8 cellular contexts compared by ENCODE assay signal in genomic region chr2:227479865-227480475, GRCh38. TPM values are rescaled to one million over a fixed set of nuclear protein-coding genes. Genes with fewer than 3 reads are reported as not detected.
DNase-seq lines count a peak whose midpoint lies in the region; ATAC-seq and TF ChIP-seq lines count a peak whose summit lies in the region.

No MANE protein-coding gene starts in this region.

- no peak for TF ChIP-seq POLR2A in ovary (IDR thresholded peaks at IDR 0.05)
- no peak for TF ChIP-seq POLR2A in sigmoid colon (IDR thresholded peaks at IDR 0.05)

- DNase-seq in CD1c-positive myeloid dendritic cell (ENCODE audit: extremely low spot score) (peak; percentile 31), LHCN-M2 (ENCODE audit: low read depth) (peak; percentile 63), ovary (no peak), sigmoid colon (no peak), HuH-7 (ENCODE audit: low spot score) (no peak)

- no peaks in the 10 kb centered on the region for H3K27me3 Mint-ChIP-seq in brain
- no peaks in the 10 kb centered on the region for H3K27me3 Mint-ChIP-seq in nephron (ENCODE audit: low read depth)

- H3K4me1 Mint-ChIP-seq in brain, result peaks cover 62% of the 10 kb centered on the region
- peaks cover 21% of the 10 kb centered on the region for H3K4me1 Mint-ChIP-seq in nephron

- H3K4me1 ChIP-seq in ovary (ENCODE audit: insufficient read depth), result peaks cover 2% of the 10 kb centered on the region
- H3K4me1 ChIP-seq in sigmoid colon, result peaks cover 0 to 60% (median 35%) of the 10 kb centered on the region in 4 donors

- no peak overlapping the region for H3K4me3 ChIP-seq in ovary
- H3K4me3 ChIP-seq in sigmoid colon, result no peak overlapping the region

- peak; percentile 28 for ATAC-seq in GM19043 (IDR thresholded peaks at IDR 0.05; ENCODE audit: low read depth, unreplicated experiment)

- TF ChIP-seq EP300 in ovary (IDR thresholded peaks at IDR 0.05), result no peak
- no peak for TF ChIP-seq EP300 in sigmoid colon (IDR thresholded peaks at IDR 0.05)

- H3K27ac ChIP-seq in ovary, result no peak overlapping the region
- no peak overlapping the region for H3K27ac ChIP-seq in sigmoid colon

- no peaks in the 10 kb centered on the region for H3K27me3 ChIP-seq in ovary
- H3K27me3 ChIP-seq in sigmoid colon, result no peaks in the 10 kb centered on the region

- H3K9me3 Mint-ChIP-seq in brain (peaks cover 0 to 12% (median 4%) of the 10 kb centered on the region in 5 experiments), nephron (no peaks in the 10 kb centered on the region)

- H3K4me3 Mint-ChIP-seq in brain (no peak overlapping the region), nephron (no peak overlapping the region)

- TF ChIP-seq CTCF in brain (conservative IDR thresholded peaks at IDR 0.05), result peak; percentile 14 to 16
- peak in 2 of 3 experiments; percentile 16 to 17 for TF ChIP-seq CTCF in nephron (IDR thresholded peaks at IDR 0.05; ENCODE audit: unreplicated experiment in 3 of 3)
- peak in 1 of 3 donors; percentile 10 for TF ChIP-seq CTCF in ovary (IDR thresholded peaks at IDR 0.05)
- TF ChIP-seq CTCF in sigmoid colon (IDR thresholded peaks at IDR 0.05), result peak in 1 of 4 experiments; percentile 16

- H3K36me3 Mint-ChIP-seq in brain, result peaks cover 28% of the 10 kb centered on the region
- H3K36me3 Mint-ChIP-seq in nephron (ENCODE audit: low read depth), result peaks cover 11% of the 10 kb centered on the region

- 39 to 45% (median 43%) methylated on average over 2 of the region's 2 CpGs for WGBS in ovary, 3 donors
- WGBS in sigmoid colon, 2 donors, result 49 to 57% methylated on average over 2 of the region's 2 CpGs

- intact Hi-C loops in ovary (cut with DNase I), result loop anchor here in 1 of 4 donors (10.0 kb wide), 1 partner anchor 285 kb away; no protein-coding TSS in a partner anchor
- intact Hi-C loops in sigmoid colon (cut with DNase I), result loop anchor here (10.0 kb wide), 1 partner anchor 175 kb away; no protein-coding TSS in a partner anchor

- H3K9me3 ChIP-seq in ovary (no peaks in the 10 kb centered on the region), sigmoid colon (no peaks in the 10 kb centered on the region)

- H3K36me3 ChIP-seq in ovary, result no peaks in the 10 kb centered on the region
- no peaks in the 10 kb centered on the region for H3K36me3 ChIP-seq in sigmoid colon

- peak overlapping the region in 1 of 5 experiments; percentile 3 for H3K27ac Mint-ChIP-seq in brain
- no peak overlapping the region for H3K27ac Mint-ChIP-seq in nephron

RNA-seq across cellular contexts. Expression of gene AGFG1, which starts 8.0 kb away (rescaled TPM):
- 63.1 and 97.9 TPM in 2 replicates for total RNA-seq in LHCN-M2 (2014; rRNA removed)
- 40.9 TPM for polyA plus RNA-seq in LHCN-M2 (2012)
- polyA plus RNA-seq in brain (ENCODE audit: insufficient read depth, low read depth, low replicate concordance), result 39.7 TPM
- 10 to 100 TPM; 21.3 to 78.9 (median 52.2) TPM for total RNA-seq in ovary
- polyA plus RNA-seq in ovary, result 10 to 100 TPM; 22.4 to 49.7 TPM
- 10 to 100 TPM; 41.8 to 53.9 (median 44.1) TPM for total RNA-seq in sigmoid colon
- polyA plus RNA-seq in sigmoid colon, result 10 to 100 TPM; 36.0 to 49.5 (median 43.6) TPM

Comparison
In these comparisons a context has a peak if more than half of its experiments do, and no peak if none do; other contexts are left out.
1. DNase-seq: peak in CD1c-positive myeloid dendritic cell (single experiment) and LHCN-M2 (single experiment); none in ovary (0 of 5), sigmoid colon (single experiment) and HuH-7 (single experiment).